Comparison of ENCODE assay signal across 32 cellular contexts in the genomic region with DNA sequence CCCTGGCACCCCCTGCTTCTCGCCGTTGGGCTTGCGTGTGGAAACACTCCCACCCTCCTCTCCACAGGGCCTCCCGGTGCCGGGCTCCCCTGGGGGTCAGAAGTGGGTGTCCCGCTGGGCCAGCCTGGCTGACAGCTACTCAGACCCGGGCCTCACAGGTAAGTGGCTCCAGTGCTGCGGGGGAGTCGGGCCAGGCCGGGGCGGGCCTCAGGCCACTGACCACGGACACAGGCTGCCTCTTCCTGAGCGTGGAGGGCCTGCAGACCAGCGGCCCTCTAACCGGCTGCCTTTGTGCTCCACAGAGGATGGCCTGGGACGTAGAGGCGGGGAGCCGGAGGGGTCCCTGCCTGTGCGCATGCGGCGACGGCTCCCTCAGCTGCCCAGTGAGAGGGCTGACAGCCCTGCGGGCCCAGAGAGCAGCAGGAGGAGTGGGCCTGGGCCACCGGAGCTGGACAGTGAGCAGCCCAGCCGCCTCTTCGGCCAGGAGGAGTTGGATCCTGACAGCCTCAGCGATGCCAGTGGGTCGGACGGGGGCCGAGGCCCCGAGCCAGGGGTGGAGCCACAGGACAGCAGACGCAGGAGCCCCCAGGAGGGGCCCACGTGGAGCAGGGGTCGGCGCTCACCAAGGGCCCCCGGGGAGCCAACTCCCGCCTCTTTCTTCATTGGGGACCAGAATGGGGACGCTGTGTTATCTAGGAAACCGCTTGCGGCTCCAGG. TPM values are rescaled to one million over a fixed set of nuclear protein-coding genes. Genes with fewer than 3 reads are reported as not detected.
DNase-seq lines count a peak whose midpoint lies in the region; ATAC-seq, FAIRE-seq and TF ChIP-seq lines count a peak whose summit lies in the region.
"Had no signal": no experiment of that assay in that cellular context is flagged by ENCODE, and none has a peak within 500 bp of the region (broad histone marks: within the 10 kb centered on the region; RNA-seq: fewer than 3 reads in every experiment).

No MANE protein-coding gene starts in this region.

- no peak overlapping the region for H3K9ac ChIP-seq in kidney (ENCODE audit: low read length in 2 of 2)

- no peaks in the 10 kb centered on the region for H3K9me3 Mint-ChIP-seq in activated naive CD4-positive, alpha-beta T cell treated with anti-CD3 and anti-CD28 coated beads, Interleukin-2, amount 50 U/mL, for 72 hours
- H3K9me3 Mint-ChIP-seq: CD8-positive, alpha-beta T cell; dendritic cell treated with granulocyte-macrophage colony-stimulating factor and Interleukin-4, amounts not matched to agents 40 ng/mL and 50 ng/mL, for 4 days; natural killer cell treated with Interleukin-12 subunit alpha and Interleukin-12 subunit beta and Interleukin-15 and Interleukin-18, amount 100 ng/mL, for 72 hours had no signal

- POLR2A ChIA-PET in HEK293 (lab: Yijun Ruan, JAX), result no interaction called here

- H3K27ac Mint-ChIP-seq in activated naive CD4-positive, alpha-beta T cell treated with anti-CD3 and anti-CD28 coated beads, Interleukin-2, amount 50 U/mL, for 72 hours, result no peak overlapping the region
- H3K27ac Mint-ChIP-seq: activated CD8-positive, alpha-beta memory T cell treated with anti-CD3 and anti-CD28 coated beads, Interleukin-2, amount 10 ng/mL, durations not matched to agents 7 days and 5 days; CD8-positive, alpha-beta T cell; dendritic cell treated with granulocyte-macrophage colony-stimulating factor and Interleukin-4, amounts not matched to agents 40 ng/mL and 50 ng/mL, for 4 days; natural killer cell treated with Interleukin-12 subunit alpha and Interleukin-12 subunit beta and Interleukin-15 and Interleukin-18, amount 100 ng/mL, for 72 hours had no signal

- H3K4me1 ChIP-seq in HEK293 (ENCODE audit: control insufficient read depth, insufficient read depth, low read length) (peaks cover 5% of the 10 kb centered on the region; the same call in 1 of the 2 replicates), kidney (ENCODE audit: control insufficient read depth in 1 of 2, insufficient read depth in 1 of 2, low read depth in 1 of 2, low read length in 2 of 2) (no peaks in the 10 kb centered on the region), psoas muscle (peaks cover 8% of the 10 kb centered on the region)
- H3K4me1 ChIP-seq: foreskin keratinocyte, HAP-1, right lobe of liver, thyroid gland had no signal

- H3K27me3 ChIP-seq in psoas muscle (ENCODE audit: insufficient read depth in 3 of 3, low read length in 2 of 3), result no peaks in the 10 kb centered on the region
- H3K27me3 ChIP-seq: esophagus squamous epithelium, foreskin keratinocyte, heart left ventricle, right lobe of liver, thyroid gland had no signal

- H3K27ac ChIP-seq in HEK293 (ENCODE audit: extremely low read depth, low read depth, low read length) (no peak overlapping the region), kidney (ENCODE audit: low read depth in 2 of 2, low read length in 2 of 2) (no peak overlapping the region), psoas muscle (no peak overlapping the region)
- H3K27ac ChIP-seq: esophagus squamous epithelium, foreskin keratinocyte, heart left ventricle, right lobe of liver, thyroid gland, WERI-Rb-1 had no signal

- DNase-seq in activated naive CD4-positive, alpha-beta T cell treated with anti-CD3 and anti-CD28 coated beads, Interleukin-2, amount 50 U/mL, for 16 hours, result peak; percentile 10
- DNase-seq in activated naive CD4-positive, alpha-beta T cell treated with anti-CD3 and anti-CD28 coated beads, Interleukin-2, amount 50 U/mL, for 72 hours (ENCODE audit: low spot score in 2 of 2), result no peak
- DNase-seq in kidney, result peak; percentile 76
- DNase-seq in psoas muscle, result peak; percentile 13 to 45
- no peak for DNase-seq in hepatic stellate cell (ENCODE audit: low spot score)
- no peak for DNase-seq in putamen (ENCODE audit: low spot score)
- DNase-seq: activated CD4-positive, alpha-beta T cell treated with anti-CD3 and anti-CD28 coated beads, Interleukin-2, amount 50 U/mL, for 1 hour; activated CD8-positive, alpha-beta memory T cell treated with anti-CD3 and anti-CD28 coated beads, Interleukin-2, amount 10 ng/mL, durations not matched to agents 7 days and 5 days; activated T-cell treated with anti-CD3 and anti-CD28 coated beads, Interleukin-2, amount 50 U/mL, for 48 hours; DMS 273 treated with DMSO at 0.1 percent for 48 hours; esophagus squamous epithelium; foreskin keratinocyte; Karpas-422; kidney glomerular epithelial cell; NCI-H1417 treated with DMSO at 0.1 percent for 48 hours; NCI-H2029 treated with DMSO at 0.1 percent for 48 hours; NCI-H69; SHP77 treated with DMSO at 0.1 percent for 48 hours; T-helper 9 cell; thyroid gland; WERI-Rb-1 had no signal

- H3K9me3 ChIP-seq in HEK293 (ENCODE audit: control insufficient read depth, insufficient read depth, low read depth, low read length), result no peaks in the 10 kb centered on the region
- no peaks in the 10 kb centered on the region for H3K9me3 ChIP-seq in kidney (ENCODE audit: control insufficient read depth in 1 of 2, low read length in 2 of 2)
- no peaks in the 10 kb centered on the region for H3K9me3 ChIP-seq in psoas muscle
- H3K9me3 ChIP-seq: esophagus squamous epithelium, HAP-1, heart left ventricle, right lobe of liver, thyroid gland had no signal

- H3K4me3 ChIP-seq in HEK293 (ENCODE audit: low read depth, low read length) (no peak overlapping the region), kidney (ENCODE audit: low read length in 2 of 2) (no peak overlapping the region), psoas muscle (no peak overlapping the region)
- H3K4me3 ChIP-seq: esophagus squamous epithelium, HAP-1, heart left ventricle, right lobe of liver, thyroid gland had no signal

- intact Hi-C loops in kidney (cut with DNase I), result no loop called here
- intact Hi-C loops in psoas muscle (cut with DNase I), result no loop called here

- H3K36me3 Mint-ChIP-seq in activated naive CD4-positive, alpha-beta T cell treated with anti-CD3 and anti-CD28 coated beads, Interleukin-2, amount 50 U/mL, for 72 hours, result no peaks in the 10 kb centered on the region
- H3K36me3 Mint-ChIP-seq: activated CD8-positive, alpha-beta memory T cell treated with anti-CD3 and anti-CD28 coated beads, Interleukin-2, amount 10 ng/mL, durations not matched to agents 7 days and 5 days; CD8-positive, alpha-beta T cell; natural killer cell treated with Interleukin-12 subunit alpha and Interleukin-12 subunit beta and Interleukin-15 and Interleukin-18, amount 100 ng/mL, for 72 hours had no signal

- no peak for ATAC-seq in activated naive CD4-positive, alpha-beta T cell treated with anti-CD3 and anti-CD28 coated beads, Interleukin-2, amount 50 U/mL, for 72 hours
- ATAC-seq in psoas muscle (no peak), GM21786 (IDR thresholded peaks at IDR 0.05; ENCODE audit: unreplicated experiment) (no peak)
- ATAC-seq: activated CD8-positive, alpha-beta memory T cell treated with anti-CD3 and anti-CD28 coated beads, Interleukin-2, amount 10 ng/mL, durations not matched to agents 7 days and 5 days; CD8-positive, alpha-beta T cell; foreskin keratinocyte; heart left ventricle; natural killer cell treated with Interleukin-12 subunit alpha and Interleukin-12 subunit beta and Interleukin-15 and Interleukin-18, amount 100 ng/mL, for 72 hours; right lobe of liver had no signal

- TF ChIP-seq CTCF in HEK293 (tag by site-specific recombination; IDR thresholded peaks at IDR 0.05), result no peak
- TF ChIP-seq CTCF in kidney (IDR thresholded peaks at IDR 0.05; ENCODE audit: borderline replicate concordance, extremely low read depth, insufficient read depth), result no peak
- TF ChIP-seq CTCF in psoas muscle (IDR thresholded peaks at IDR 0.05), result no peak

- CTCF ChIA-PET in HEK293 (lab: Yijun Ruan, JAX), result no interaction called here

- peaks cover 0 to 63% of the 10 kb centered on the region in 2 experiments; a peak in 1 of 3 replicates for H3K36me3 ChIP-seq in HEK293 (ENCODE audit: control insufficient read depth in 2 of 2, insufficient read depth in 1 of 2, low read length in 2 of 2)
- H3K36me3 ChIP-seq in kidney (ENCODE audit: control insufficient read depth in 1 of 2, insufficient read depth in 2 of 2, low read length in 2 of 2), result peaks cover 0 to 4% of the 10 kb centered on the region in 2 donors
- H3K36me3 ChIP-seq in psoas muscle (ENCODE audit: insufficient read depth in 1 of 2, low read depth in 1 of 2), result peaks cover 0 to 50% of the 10 kb centered on the region in 2 donors

- 89 to 94% (median 93%) methylated on average over 35 to 40 of the region's 40 CpGs for WGBS in psoas muscle, 3 donors

- FAIRE-seq in kidney (lab: Jason Lieb, UNC), result no peak
- FAIRE-seq: GM18507, GM19239 had no signal

TF ChIP-seq in HEK293, 187 proteins besides CTCF, POLR2A, EP300 and RAD21:
- TF ChIP-seq ZIC2 (tag by site-specific recombination; IDR thresholded peaks at IDR 0.05) (peak; percentile 82), REPIN1 (tag by site-specific recombination; IDR thresholded peaks at IDR 0.05; ENCODE audit: low read depth) (no peak), GLIS1 (tag by site-specific recombination; IDR thresholded peaks at IDR 0.05) (0 out of 2 replicates have a peak, but pooled peaks have one; percentile 4)
- TF ChIP-seq, protein P1, sequence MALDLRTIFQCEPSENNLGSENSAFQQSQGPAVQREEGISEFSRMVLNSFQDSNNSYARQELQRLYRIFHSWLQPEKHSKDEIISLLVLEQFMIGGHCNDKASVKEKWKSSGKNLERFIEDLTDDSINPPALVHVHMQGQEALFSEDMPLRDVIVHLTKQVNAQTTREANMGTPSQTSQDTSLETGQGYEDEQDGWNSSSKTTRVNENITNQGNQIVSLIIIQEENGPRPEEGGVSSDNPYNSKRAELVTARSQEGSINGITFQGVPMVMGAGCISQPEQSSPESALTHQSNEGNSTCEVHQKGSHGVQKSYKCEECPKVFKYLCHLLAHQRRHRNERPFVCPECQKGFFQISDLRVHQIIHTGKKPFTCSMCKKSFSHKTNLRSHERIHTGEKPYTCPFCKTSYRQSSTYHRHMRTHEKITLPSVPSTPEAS (tag by site-specific recombination; IDR thresholded peaks at IDR 0.05), result no peak

RNA-seq across cellular contexts. Expression of a gene that starts 21.1 kb away (rescaled TPM):
- 1 to 10 TPM; 6.0 to 9.4 TPM for total RNA-seq in activated naive CD4-positive, alpha-beta T cell treated with anti-CD3 and anti-CD28 coated beads, Interleukin-2, amount 50 U/mL, for 72 hours
- 42.4 TPM for total RNA-seq in kidney
- polyA plus RNA-seq in kidney (ENCODE audit: insufficient read depth, low read depth, low replicate concordance), result 8.1 TPM
- 10 to 100 TPM in 1 of 4 donors, 1 to 10 TPM in 3; 6.3 to 15.7 (median 7.7) TPM for total RNA-seq in psoas muscle
- polyA plus RNA-seq in psoas muscle, result 1 to 10 TPM; 2.0 to 5.8 (median 3.3) TPM

RNA-seq across cellular contexts. Expression of a gene that starts 38.5 kb away (rescaled TPM):
- under 1 TPM in 1 of 2 donors, not detected in 1; 0.04 TPM for total RNA-seq in activated naive CD4-positive, alpha-beta T cell treated with anti-CD3 and anti-CD28 coated beads, Interleukin-2, amount 50 U/mL, for 72 hours
- total RNA-seq in kidney, result 3.2 TPM
- not detected for polyA plus RNA-seq in kidney (ENCODE audit: insufficient read depth, low read depth, low replicate concordance)
- total RNA-seq in psoas muscle, result under 1 TPM in 2 of 4 donors, not detected in 2; 0.04 to 0.25 TPM
- not detected for polyA plus RNA-seq in psoas muscle
- total RNA-seq: A673; activated CD8-positive, alpha-beta memory T cell treated with anti-CD3 and anti-CD28 coated beads, Interleukin-2, amount 10 ng/mL, durations not matched to agents 7 days and 5 days; foreskin keratinocyte; natural killer cell treated with Interleukin-12 subunit alpha and Interleukin-12 subunit beta and Interleukin-15 and Interleukin-18, amount 100 ng/mL, for 72 hours had no signal

Comparison
In these comparisons a context has a peak if more than half of its experiments do, and no peak if none do; other contexts are left out.
1. DNase-seq: peak in activated naive CD4-positive, alpha-beta T cell treated with anti-CD3 and anti-CD28 coated beads, Interleukin-2, amount 50 U/mL, for 16 hours (single experiment), kidney (single experiment) and psoas muscle (2 of 2); none in activated naive CD4-positive, alpha-beta T cell treated with anti-CD3 and anti-CD28 coated beads, Interleukin-2, amount 50 U/mL, for 72 hours (0 of 2), hepatic stellate cell (single experiment) and putamen (single experiment).